In genomic region chr19:51977346-51977745, GRCh38 we compare ENCODE assay signal across 21 cellular contexts. TPM values are rescaled to one million over a fixed set of nuclear protein-coding genes. Genes with fewer than 3 reads are reported as not detected.
A peak's percentile ranks its signal among the peaks of the same experiment; 100 is the strongest.
DNase-seq lines count a peak whose midpoint lies in the region; ATAC-seq, FAIRE-seq and TF ChIP-seq lines count a peak whose summit lies in the region.
"Had no signal": no experiment of that assay in that cellular context is flagged by ENCODE, and none has a peak within 500 bp of the region (broad histone marks: within the 10 kb centered on the region; RNA-seq: fewer than 3 reads in every experiment).

No MANE protein-coding gene starts in this region.

- H2AK5ac ChIP-seq in trophoblast cell (ENCODE audit: low read length): no peak overlapping the region

- peaks cover 96% of the 10 kb centered on the region for H3K36me3 ChIP-seq in left ventricle myocardium inferior
- H3K36me3 ChIP-seq in right atrium auricular region: peaks cover 36% of the 10 kb centered on the region
- no peaks in the 10 kb centered on the region for H3K36me3 ChIP-seq in K562 (ENCODE audit: control insufficient read depth, insufficient read depth, low read length)
- peaks cover 13 to 31% of the 10 kb centered on the region in 2 experiments for H3K36me3 ChIP-seq in trophoblast cell (ENCODE audit: control insufficient read depth in 1 of 2, insufficient read depth in 2 of 2, low read length in 2 of 2)
- H3K36me3 ChIP-seq in gastroesophageal sphincter: peaks cover 19 to 87% of the 10 kb centered on the region in 2 donors

- no peak for TF ChIP-seq EP300 in K562 (IDR thresholded peaks at IDR 0.05; ENCODE audit: low read length)
- no peak for TF ChIP-seq EP300 in gastroesophageal sphincter (IDR thresholded peaks at IDR 0.05)

- no peak overlapping the region for H3K4me3 ChIP-seq in left ventricle myocardium inferior
- H3K4me3 ChIP-seq in right atrium auricular region: no peak overlapping the region
- H3K4me3 ChIP-seq in K562: no peak overlapping the region
- no peak overlapping the region for H3K4me3 ChIP-seq in trophoblast cell (ENCODE audit: low read depth, low read length)
- H3K4me3 ChIP-seq in gastroesophageal sphincter: no peak overlapping the region
- H3K4me3 ChIP-seq: BLaER1, HAP-1 had no signal

- CTCF ChIA-PET in K562 (lab: Yijun Ruan, JAX; ENCODE audit: low intra/inter-chr PET ratio): no interaction called here

- H4K12ac ChIP-seq in trophoblast cell (ENCODE audit: low read depth, low read length): no peak overlapping the region

- WGBS in K562 (ENCODE audit: insufficient coverage, low coverage, missing lambda C conversion rate): 12% methylated on average over 7 of the region's 7 CpGs
- WGBS in trophoblast cell (ENCODE audit: extremely low coverage, insufficient coverage, insufficient read length): no CpG with 5 or more reads among the region's 7 CpGs
- 77 to 92% methylated on average over 3 to 7 of the region's 7 CpGs for WGBS in gastroesophageal sphincter (ENCODE audit: low coverage in 1 of 2), 2 donors

- H2AFZ ChIP-seq in K562 (ENCODE audit: low read depth, low read length) (no peak overlapping the region), trophoblast cell (ENCODE audit: insufficient read depth, low read length, poor library complexity) (no peak overlapping the region)

- in situ Hi-C loops in K562 (cut with MboI): no loop called here

- H2BK12ac ChIP-seq in trophoblast cell (ENCODE audit: low read length): no peak overlapping the region

- POLR2A ChIA-PET in K562 (lab: Yijun Ruan, JAX): no interaction called here

- BruUV-seq in K562 (replicated peaks; lab: Mats Ljungman, UMichigan): no TSS peak

- H3K23ac ChIP-seq in trophoblast cell (ENCODE audit: low read length): no peak overlapping the region

- DNase-seq in left ventricle myocardium inferior (no peak), right atrium auricular region (ENCODE audit: low spot score) (no peak), K562 (ENCODE audit: extremely low read depth in 1 of 4, low spot score in 3 of 4) (peak in 1 of 4 experiments; percentile 37), trophoblast cell (peak; percentile 82 to 90), NCI-H1694 (lab: John Stamatoyannopoulos, UW) (no peak)
- DNase-seq: Caco-2; CD4-positive, CD25-positive, alpha-beta regulatory T cell; CD8-positive, alpha-beta T cell; DMS153; DND-41; GOT3; HFFc6 had no signal

- H3K4me1 ChIP-seq in left ventricle myocardium inferior (peaks cover 11% of the 10 kb centered on the region), right atrium auricular region (no peaks in the 10 kb centered on the region), K562 (replicated peaks in 1 of 2; ENCODE audit: control insufficient read depth in 2 of 2, insufficient read depth in 2 of 2, low read length in 2 of 2) (no peaks in the 10 kb centered on the region), trophoblast cell (ENCODE audit: control insufficient read depth in 1 of 2, insufficient read depth in 2 of 2, low read length in 2 of 2) (peaks cover 3 to 8% of the 10 kb centered on the region in 2 experiments), gastroesophageal sphincter (no peaks in the 10 kb centered on the region)
- H3K4me1 ChIP-seq: BLaER1, Caco-2, HAP-1 had no signal

- H3K9me3 ChIP-seq in left ventricle myocardium inferior (replicated peaks): peaks cover 98% of the 10 kb centered on the region
- H3K9me3 ChIP-seq in right atrium auricular region: peaks cover 22 to 93% of the 10 kb centered on the region in 2 donors
- H3K9me3 ChIP-seq in K562 (replicated peaks; ENCODE audit: control insufficient read depth, insufficient read depth, low read depth, low read length): peaks cover 4% of the 10 kb centered on the region
- peaks cover 27% of the 10 kb centered on the region for H3K9me3 ChIP-seq in trophoblast cell (ENCODE audit: insufficient read depth, low read depth, low read length)
- peaks cover 2 to 93% (median 6%) of the 10 kb centered on the region in 3 donors for H3K9me3 ChIP-seq in gastroesophageal sphincter

- no peak overlapping the region for H3K4me2 ChIP-seq in K562 (ENCODE audit: insufficient read depth, low read length)
- H3K4me2 ChIP-seq in trophoblast cell (ENCODE audit: low read length): no peak overlapping the region
- H3K4me2 ChIP-seq: BLaER1 had no signal

- intact Hi-C loops in left ventricle myocardium inferior (cut with micrococcal nuclease) (no loop called here), K562 (cut with micrococcal nuclease) (no loop called here)

- no peak overlapping the region for H3K9ac ChIP-seq in K562 (ENCODE audit: insufficient read depth in 1 of 2, low read depth in 2 of 2, low read length in 2 of 2)
- no peak overlapping the region for H3K9ac ChIP-seq in trophoblast cell (ENCODE audit: low read length)
- H3K9ac ChIP-seq: BLaER1 had no signal

- TF ChIP-seq POLR2A in K562 (conservative IDR thresholded peaks at IDR 0.05): no peak
- no peak for TF ChIP-seq POLR2A in gastroesophageal sphincter (IDR thresholded peaks at IDR 0.05)

- H2BK5ac ChIP-seq in trophoblast cell (ENCODE audit: low read depth, low read length, poor library complexity): no peak overlapping the region

- H3K9me1 ChIP-seq in K562 (ENCODE audit: control insufficient read depth, insufficient read depth, low read length): no peaks in the 10 kb centered on the region

- H3K14ac ChIP-seq in trophoblast cell (ENCODE audit: low read length): no peak overlapping the region

- H3K79me2 ChIP-seq in K562 (ENCODE audit: control insufficient read depth, insufficient read depth, low read length) (no peaks in the 10 kb centered on the region), trophoblast cell (ENCODE audit: control insufficient read depth, insufficient read depth, low read length, poor library complexity) (no peaks in the 10 kb centered on the region)

- H4K20me1 ChIP-seq in K562 (replicated peaks; ENCODE audit: control insufficient read depth, insufficient read depth, low read length): no peaks in the 10 kb centered on the region
- H4K20me1 ChIP-seq: BLaER1 had no signal

- peak overlapping the region; percentile 17 for H3K27ac ChIP-seq in left ventricle myocardium inferior (replicated peaks)
- H3K27ac ChIP-seq in right atrium auricular region: no peak overlapping the region
- no peak overlapping the region for H3K27ac ChIP-seq in K562 (ENCODE audit: extremely low read depth, low read depth, low read length)
- H3K27ac ChIP-seq in trophoblast cell (ENCODE audit: low read depth, low read length): no peak overlapping the region
- no peak overlapping the region for H3K27ac ChIP-seq in gastroesophageal sphincter
- H3K27ac ChIP-seq: 22Rv1, BLaER1, C4-2B had no signal

- H3K18ac ChIP-seq in trophoblast cell (ENCODE audit: low read length): no peak overlapping the region

- no peak overlapping the region for H2BK120ac ChIP-seq in trophoblast cell (ENCODE audit: insufficient read depth, low read length, poor library complexity)

- no peaks in the 10 kb centered on the region for H3K27me3 ChIP-seq in left ventricle myocardium inferior (ENCODE audit: low read depth)
- H3K27me3 ChIP-seq in right atrium auricular region: no peaks in the 10 kb centered on the region
- H3K27me3 ChIP-seq in K562 (ENCODE audit: control insufficient read depth in 2 of 2, insufficient read depth in 2 of 2, low read length in 2 of 2): no peaks in the 10 kb centered on the region
- no peaks in the 10 kb centered on the region for H3K27me3 ChIP-seq in trophoblast cell (ENCODE audit: insufficient read depth, low read length)
- no peaks in the 10 kb centered on the region for H3K27me3 ChIP-seq in gastroesophageal sphincter
- H3K27me3 ChIP-seq: BLaER1 had no signal

- TF ChIP-seq CTCF in left ventricle myocardium inferior (IDR thresholded peaks at IDR 0.05; ENCODE audit: borderline replicate concordance): no peak
- no peak for TF ChIP-seq CTCF in right atrium auricular region (IDR thresholded peaks at IDR 0.05)
- TF ChIP-seq CTCF in K562 (IDR thresholded peaks at IDR 0.05 in 2 of 3, conservative IDR thresholded peaks at IDR 0.05 in 1 of 3; ENCODE audit: insufficient read depth in 2 of 3, low read depth in 1 of 3, low read length in 3 of 3): peak in 1 of 3 experiments; percentile 14; a peak in 1 of 6 replicates
- no peak for TF ChIP-seq CTCF in gastroesophageal sphincter (IDR thresholded peaks at IDR 0.05)

- no peak for FAIRE-seq in K562 (lab: Jason Lieb, UNC)
- FAIRE-seq: A204.1, G401.6, GM12892, H54 had no signal

- ATAC-seq in K562 (no peak), gastroesophageal sphincter (no peak)
- ATAC-seq: CD8-positive, alpha-beta T cell had no signal

- TF ChIP-seq RAD21 in K562 (CRISPR knock-in tag; conservative IDR thresholded peaks at IDR 0.05 in 1 of 2, IDR thresholded peaks at IDR 0.05 in 1 of 2): peak in 1 of 2 experiments; percentile 23; a peak in 1 of 4 replicates

- H3K79me1 ChIP-seq in trophoblast cell (ENCODE audit: low read length): no peaks in the 10 kb centered on the region

- H4K91ac ChIP-seq in trophoblast cell (ENCODE audit: low read depth, low read length): no peak overlapping the region

- no peak overlapping the region for H3K4ac ChIP-seq in trophoblast cell (ENCODE audit: low read depth, low read length)

- H4K8ac ChIP-seq in trophoblast cell (ENCODE audit: low read depth, low read length): no peak overlapping the region

RNA-seq across cellular contexts. Expression of gene ZNF350, which starts 9.3 kb away (rescaled TPM):
- total RNA-seq in left ventricle myocardium inferior: 8.0 TPM
- 1 to 10 TPM; 5.7 to 6.5 TPM for total RNA-seq in right atrium auricular region
- 2.4 and 5.7 TPM in 2 replicates for total RNA-seq in K562 (2011; cell fraction: chromatin; rRNA removed; ENCODE audit: low replicate concordance)
- 1.8 and 2.5 TPM in 2 replicates for total RNA-seq in K562 (2011; cell fraction: nucleolus; rRNA removed)
- 3.5 and 5.0 TPM in 2 replicates for total RNA-seq in K562 (2011; cell fraction: nucleoplasm; rRNA removed)
- total RNA-seq in K562 (2014; rRNA removed): 1.8 TPM in 2 replicates
- total RNA-seq in K562 (2014; rRNA removed; fragmentation: Illumina TruSeq; extraction: Trizol): 3.4 and 4.9 TPM in 2 replicates
- total RNA-seq in K562 (2015; rRNA removed; fragmentation: Illumina TruSeq; extraction: Trizol): 3.0 and 3.1 TPM in 2 replicates
- 2.0 and 2.9 TPM in 2 replicates for total RNA-seq in K562 (2021)
- 1.9 and 3.5 TPM in 2 replicates for polyA plus RNA-seq in K562 (2011; rRNA removed)
- polyA plus RNA-seq in K562 (2011; cell fraction: cytosol; rRNA removed): 0.10 and 1.2 TPM in 2 replicates
- 0.87 and 2.2 TPM in 2 replicates for polyA plus RNA-seq in K562 (2011; cell fraction: nucleus; rRNA removed)
- polyA plus RNA-seq in K562 (2012): 1.9 and 2.9 TPM in 2 replicates
- 2.9 TPM in 2 replicates for polyA plus RNA-seq in K562 (2014; fragmentation: Illumina TruSeq; extraction: Trizol)
- 1 to 10 TPM; 3.4 to 4.8 TPM for polyA plus RNA-seq in K562 (2014; fragmentation: Nextera tagmentation; extraction: Ambion mirVana)
- polyA plus RNA-seq in K562 (2014; rRNA removed): 1.6 and 1.7 TPM in 2 replicates
- 2.3 and 7.2 TPM in 2 replicates for polyA minus RNA-seq in K562 (2011; rRNA and poly(A)+ RNA removed)
- 1.0 and 1.1 TPM in 2 replicates for polyA minus RNA-seq in K562 (2011; cell fraction: cytosol; rRNA and poly(A)+ RNA removed)
- polyA minus RNA-seq in K562 (2011; cell fraction: nucleus; rRNA and poly(A)+ RNA removed): 1.1 and 3.6 TPM in 2 replicates
- 5.1 and 5.2 TPM in 2 replicates for polyA plus RNA-seq in trophoblast cell (2013)
- 10 to 100 TPM; 11.0 to 17.9 (median 16.5) TPM for total RNA-seq in gastroesophageal sphincter

RNA-seq across cellular contexts. Expression of gene ZNF615, which starts 30.7 kb away (rescaled TPM):
- total RNA-seq in left ventricle myocardium inferior (11.2 TPM), right atrium auricular region (10 to 100 TPM; 10.4 to 10.8 TPM), K562 (2014; rRNA removed) (1.2 and 4.4 TPM in 2 replicates), K562 (2014; rRNA removed; fragmentation: Illumina TruSeq; extraction: Trizol) (3.8 and 4.7 TPM in 2 replicates), K562 (2015; rRNA removed; fragmentation: Illumina TruSeq; extraction: Trizol) (2.2 and 2.9 TPM in 2 replicates), K562 (2021) (2.2 and 3.0 TPM in 2 replicates), gastroesophageal sphincter (10 to 100 TPM; 11.6 to 29.9 (median 20.0) TPM)
- 7.8 and 13.9 TPM in 2 replicates for total RNA-seq in K562 (2011; cell fraction: chromatin; rRNA removed; ENCODE audit: low replicate concordance)
- total RNA-seq in K562 (2011; cell fraction: nucleolus; rRNA removed): 5.3 and 6.4 TPM in 2 replicates
- total RNA-seq in K562 (2011; cell fraction: nucleoplasm; rRNA removed): 7.0 and 7.1 TPM in 2 replicates
- polyA plus RNA-seq in K562 (2011; rRNA removed) (0.69 and 2.7 TPM in 2 replicates), K562 (2014; fragmentation: Illumina TruSeq; extraction: Trizol) (2.1 and 2.4 TPM in 2 replicates), K562 (2014; fragmentation: Nextera tagmentation; extraction: Ambion mirVana) (1 to 10 TPM; 1.2 to 1.8 TPM), K562 (2014; rRNA removed) (2.3 and 2.7 TPM in 2 replicates)
- polyA plus RNA-seq in K562 (2011; cell fraction: cytosol; rRNA removed): 0.18 and 0.95 TPM in 2 replicates
- polyA plus RNA-seq in K562 (2011; cell fraction: nucleus; rRNA removed): 0.29 and 2.6 TPM in 2 replicates
- polyA plus RNA-seq in K562 (2012): 1.8 and 2.3 TPM in 2 replicates
- 1.5 and 9.2 TPM in 2 replicates for polyA minus RNA-seq in K562 (2011; rRNA and poly(A)+ RNA removed)
- polyA minus RNA-seq in K562 (2011; cell fraction: cytosol; rRNA and poly(A)+ RNA removed): 3.1 TPM in 1 of 2 replicates, not detected in the other
- polyA minus RNA-seq in K562 (2011; cell fraction: nucleus; rRNA and poly(A)+ RNA removed): 1.1 and 4.4 TPM in 2 replicates
- polyA plus RNA-seq in trophoblast cell (2013): 5.6 and 5.7 TPM in 2 replicates

RNA-seq across cellular contexts. Expression of gene ZNF613, which starts 50.1 kb away (rescaled TPM):
- 3.4 TPM for total RNA-seq in left ventricle myocardium inferior
- total RNA-seq in right atrium auricular region: 1 to 10 TPM; 4.1 to 5.2 TPM
- 6.8 and 8.0 TPM in 2 replicates for total RNA-seq in K562 (2011; cell fraction: chromatin; rRNA removed; ENCODE audit: low replicate concordance)
- total RNA-seq in K562 (2011; cell fraction: nucleolus; rRNA removed): 3.9 and 4.3 TPM in 2 replicates
- 4.8 and 5.1 TPM in 2 replicates for total RNA-seq in K562 (2011; cell fraction: nucleoplasm; rRNA removed)
- 2.4 and 2.8 TPM in 2 replicates for total RNA-seq in K562 (2014; rRNA removed)
- 4.4 and 5.3 TPM in 2 replicates for total RNA-seq in K562 (2014; rRNA removed; fragmentation: Illumina TruSeq; extraction: Trizol)
- 2.8 and 3.7 TPM in 2 replicates for total RNA-seq in K562 (2015; rRNA removed; fragmentation: Illumina TruSeq; extraction: Trizol)
- total RNA-seq in K562 (2021): 1.7 and 2.4 TPM in 2 replicates
- 1.8 and 2.7 TPM in 2 replicates for polyA plus RNA-seq in K562 (2011; rRNA removed)
- polyA plus RNA-seq in K562 (2011; cell fraction: cytosol; rRNA removed): 1.3 and 1.7 TPM in 2 replicates
- 1.6 and 1.7 TPM in 2 replicates for polyA plus RNA-seq in K562 (2011; cell fraction: nucleus; rRNA removed)
- polyA plus RNA-seq in K562 (2012): 2.4 and 2.5 TPM in 2 replicates
- polyA plus RNA-seq in K562 (2014; fragmentation: Illumina TruSeq; extraction: Trizol): 2.4 and 2.7 TPM in 2 replicates
- 1 to 10 TPM; 2.3 to 4.5 TPM for polyA plus RNA-seq in K562 (2014; fragmentation: Nextera tagmentation; extraction: Ambion mirVana)
- polyA plus RNA-seq in K562 (2014; rRNA removed): 2.1 and 2.3 TPM in 2 replicates
- polyA minus RNA-seq in K562 (2011; rRNA and poly(A)+ RNA removed): 7.2 and 7.4 TPM in 2 replicates
- polyA minus RNA-seq in K562 (2011; cell fraction: cytosol; rRNA and poly(A)+ RNA removed): 1.4 and 4.5 TPM in 2 replicates
- 2.6 and 7.3 TPM in 2 replicates for polyA minus RNA-seq in K562 (2011; cell fraction: nucleus; rRNA and poly(A)+ RNA removed)
- 3.6 and 3.8 TPM in 2 replicates for polyA plus RNA-seq in trophoblast cell (2013)
- total RNA-seq in gastroesophageal sphincter: 1 to 10 TPM; 4.6 to 7.7 (median 5.7) TPM

RNA-seq across cellular contexts. Expression of gene ZNF614, which starts 50.8 kb away (rescaled TPM):
- 5.5 TPM for total RNA-seq in left ventricle myocardium inferior
- total RNA-seq in right atrium auricular region: 1 to 10 TPM; 6.5 to 6.6 TPM
- total RNA-seq in K562 (2011; cell fraction: chromatin; rRNA removed; ENCODE audit: low replicate concordance): 8.1 and 17.4 TPM in 2 replicates
- total RNA-seq in K562 (2011; cell fraction: nucleolus; rRNA removed): 5.3 and 6.6 TPM in 2 replicates
- 8.9 and 9.9 TPM in 2 replicates for total RNA-seq in K562 (2011; cell fraction: nucleoplasm; rRNA removed)
- 7.4 and 11.4 TPM in 2 replicates for total RNA-seq in K562 (2014; rRNA removed)
- total RNA-seq in K562 (2014; rRNA removed; fragmentation: Illumina TruSeq; extraction: Trizol): 16.3 and 18.7 TPM in 2 replicates
- total RNA-seq in K562 (2015; rRNA removed; fragmentation: Illumina TruSeq; extraction: Trizol): 10.3 and 10.6 TPM in 2 replicates
- 11.7 and 11.9 TPM in 2 replicates for total RNA-seq in K562 (2021)
- 8.6 and 13.6 TPM in 2 replicates for polyA plus RNA-seq in K562 (2011; rRNA removed)
- polyA plus RNA-seq in K562 (2011; cell fraction: cytosol; rRNA removed): 3.7 and 4.1 TPM in 2 replicates
- polyA plus RNA-seq in K562 (2011; cell fraction: nucleus; rRNA removed): 5.6 and 6.4 TPM in 2 replicates
- polyA plus RNA-seq in K562 (2012): 5.9 and 6.5 TPM in 2 replicates
- 10.9 and 12.3 TPM in 2 replicates for polyA plus RNA-seq in K562 (2014; fragmentation: Illumina TruSeq; extraction: Trizol)
- 1 to 10 TPM; 7.2 to 9.4 TPM for polyA plus RNA-seq in K562 (2014; fragmentation: Nextera tagmentation; extraction: Ambion mirVana)
- polyA plus RNA-seq in K562 (2014; rRNA removed): 4.9 and 6.0 TPM in 2 replicates
- polyA minus RNA-seq in K562 (2011; rRNA and poly(A)+ RNA removed): 15.6 and 19.2 TPM in 2 replicates
- polyA minus RNA-seq in K562 (2011; cell fraction: cytosol; rRNA and poly(A)+ RNA removed): 4.9 and 7.1 TPM in 2 replicates
- 4.8 and 8.2 TPM in 2 replicates for polyA minus RNA-seq in K562 (2011; cell fraction: nucleus; rRNA and poly(A)+ RNA removed)
- 13.1 and 13.4 TPM in 2 replicates for polyA plus RNA-seq in trophoblast cell (2013)
- total RNA-seq in gastroesophageal sphincter: 10 to 100 TPM in 3 of 4 donors, 1 to 10 TPM in 1; 6.2 to 17.1 (median 12.6) TPM

Comparison
In these comparisons a context has a peak if more than half of its experiments do, and no peak if none do; other contexts are left out.
1. DNase-seq: peak in trophoblast cell (2 of 2); none in left ventricle myocardium inferior (single experiment), right atrium auricular region (single experiment) and NCI-H1694 (single experiment).